1 cellular context compared by ENCODE assay signal in genomic region chr17:7478276-7479138, GRCh38.
TF ChIP-seq lines count a peak whose summit lies in the region.

No MANE protein-coding gene starts in this region.

TF ChIP-seq in GM12878, 131 proteins besides CTCF, POLR2A, EP300 and RAD21:
- TF ChIP-seq CBFB (IDR thresholded peaks at IDR 0.05; ENCODE audit: low read depth) = no peak
- TF ChIP-seq SP1 (IDR thresholded peaks at IDR 0.05; ENCODE audit: low read depth, low read length) = peak; percentile 12
- no peak for TF ChIP-seq POLR2AphosphoS2 (IDR thresholded peaks at IDR 0.05; ENCODE audit: low read depth, low read length)
- TF ChIP-seq CHD2 (IDR thresholded peaks at IDR 0.05; ENCODE audit: borderline replicate concordance, low read depth, low read length) = peak; percentile 77; the same call in 1 of the 2 replicates
- TF ChIP-seq TCF12 (IDR thresholded peaks at IDR 0.05; ENCODE audit: low read depth, low read length) = 0 out of 2 replicates have a peak, but pooled peaks have one; percentile 19
- TF ChIP-seq NBN (IDR thresholded peaks at IDR 0.05) = 0 out of 2 replicates have a peak, but pooled peaks have one; percentile 15
- peak; percentile 38; the same call in 1 of the 2 replicates for TF ChIP-seq CREB1 (IDR thresholded peaks at IDR 0.05; ENCODE audit: low read depth)
- no peak for TF ChIP-seq ZNF207 (IDR thresholded peaks at IDR 0.05; ENCODE audit: borderline replicate concordance)
